In the genomic region with DNA sequence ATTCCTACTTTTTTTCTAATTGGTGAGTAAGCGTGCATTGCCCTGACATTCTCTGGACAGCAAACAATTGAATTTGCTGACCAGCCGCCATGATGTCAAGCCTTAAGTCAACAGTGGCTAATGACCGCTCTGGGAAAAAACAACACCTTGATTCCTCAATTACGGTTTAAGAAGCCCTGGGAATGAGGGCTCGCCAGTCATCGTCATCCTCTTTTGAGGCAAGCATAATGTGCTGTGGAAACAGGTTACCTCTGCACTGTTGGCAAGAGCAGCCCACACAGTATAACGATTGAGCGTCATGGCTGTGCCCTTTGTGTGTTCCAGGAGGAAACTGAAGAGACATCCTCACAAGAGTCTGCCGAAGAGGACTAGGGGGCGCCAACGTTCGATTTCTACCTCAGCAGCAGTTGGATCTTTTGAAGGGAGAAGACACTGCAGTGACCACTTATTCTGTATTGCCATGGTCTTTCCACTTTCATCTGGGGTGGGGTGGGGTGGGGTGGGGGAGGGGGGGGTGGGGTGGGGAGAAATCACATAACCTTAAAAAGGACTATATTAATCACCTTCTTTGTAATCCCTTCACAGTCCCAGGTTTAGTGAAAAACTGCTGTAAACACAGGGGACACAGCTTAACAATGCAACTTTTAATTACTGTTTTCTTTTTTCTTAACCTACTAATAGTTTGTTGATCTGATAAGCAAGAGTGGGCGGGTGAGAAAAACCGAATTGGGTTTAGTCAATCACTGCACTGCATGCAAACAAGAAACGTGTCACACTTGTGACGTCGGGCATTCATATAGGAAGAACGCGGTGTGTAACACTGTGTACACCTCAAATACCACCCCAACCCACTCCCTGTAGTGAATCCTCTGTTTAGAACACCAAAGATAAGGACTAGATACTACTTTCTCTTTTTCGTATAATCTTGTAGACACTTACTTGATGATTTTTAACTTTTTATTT, we compare ENCODE assay signal across 9 cellular contexts.
A peak's percentile ranks its signal among the peaks of the same experiment; 100 is the strongest.
DNase-seq lines count a peak whose midpoint lies in the region; ATAC-seq, FAIRE-seq and TF ChIP-seq lines count a peak whose summit lies in the region.
"Had no signal": no experiment of that assay in that cellular context is flagged by ENCODE, and none has a peak within 500 bp of the region (broad histone marks: within the 10 kb centered on the region; RNA-seq: fewer than 3 reads in every experiment).

No MANE protein-coding gene starts in this region.

- ATAC-seq in GM12878 (peak; percentile 78), HG03521 (IDR thresholded peaks at IDR 0.05; ENCODE audit: unreplicated experiment) (no peak), GM18498 (IDR thresholded peaks at IDR 0.05; ENCODE audit: unreplicated experiment) (no peak)

- H3K27me3 Mint-ChIP-seq in nephron (ENCODE audit: low read depth) = no peaks in the 10 kb centered on the region

- no peak overlapping the region for H2AFZ ChIP-seq in GM12878 (ENCODE audit: control insufficient read depth, low read depth, low read length)

- TF ChIP-seq CTCF in GM12878 (IDR thresholded peaks at IDR 0.05 in 2 of 3, conservative IDR thresholded peaks at IDR 0.05 in 1 of 3; ENCODE audit: control insufficient read depth in 2 of 3, extremely low read depth in 1 of 3, insufficient read depth in 1 of 3, low read depth in 3 of 3, low read length in 3 of 3) (peak; percentile 13 to 51 (median 40); a peak in 3 of 6 replicates), nephron (IDR thresholded peaks at IDR 0.05; ENCODE audit: unreplicated experiment in 3 of 3) (no peak)

- no peaks in the 10 kb centered on the region for H3K9me3 Mint-ChIP-seq in nephron

- CTCF ChIA-PET in GM12878 (lab: Yijun Ruan, JAX) = interaction anchor here (0.6 to 1.8 kb wide), 6 partner anchors 9 to 361 kb away, joined by 3 to 6 read pairs (median 4); no protein-coding TSS in a partner anchor

- no peaks in the 10 kb centered on the region for H3K79me2 ChIP-seq in GM12878 (ENCODE audit: control insufficient read depth, insufficient read depth, low read length)

- TF ChIP-seq RAD21 in GM12878 (IDR thresholded peaks at IDR 0.05; ENCODE audit: insufficient read depth, low read depth, low read length) = 0 out of 2 replicates have a peak, but pooled peaks have one; percentile 8

- H3K4me3 Mint-ChIP-seq in nephron = no peak overlapping the region

- SMC1A ChIA-PET in GM12878 (lab: Charles Lee; ENCODE audit: uncharacterized antibody, unreplicated experiment) = interaction anchor here (0.6 to 3.1 kb wide), 9 partner anchors 10 to 143 kb away, joined by 3 to 11 read pairs (median 4); no protein-coding TSS in a partner anchor

- POLR2A ChIA-PET in GM12878 (lab: Charles Lee) = interaction anchor here (0.6 kb wide), 1 partner anchor 38 kb away, joined by 3 read pairs; no protein-coding TSS in a partner anchor

- peaks cover 45% of the 10 kb centered on the region for H3K4me1 Mint-ChIP-seq in nephron

- no peak overlapping the region for H3K9ac ChIP-seq in GM12878 (ENCODE audit: control insufficient read depth, insufficient read depth, low read length)

- TF ChIP-seq EP300 in GM12878 (IDR thresholded peaks at IDR 0.05; ENCODE audit: borderline replicate concordance in 1 of 2, control insufficient read depth in 1 of 2, low read depth in 2 of 2, low read length in 2 of 2) = no peak

- RAD21 ChIA-PET in GM12878 (lab: Charles Lee; ENCODE audit: unreplicated experiment) = interaction anchor here (0.7 to 1.4 kb wide), 4 partner anchors 21 to 123 kb away, joined by 3 to 5 read pairs (median 4); no protein-coding TSS in a partner anchor

- TF ChIP-seq POLR2A in GM12878 (IDR thresholded peaks at IDR 0.05; ENCODE audit: low read depth, low read length) = no peak

- intact Hi-C loops in GM12878 (cut with micrococcal nuclease; ENCODE audit: unreplicated experiment) = loop anchor here (2.0 kb wide), 1 partner anchor 124 kb away; no protein-coding TSS in a partner anchor

- H4K20me1 ChIP-seq in GM12878 (ENCODE audit: control insufficient read depth, insufficient read depth) = no peaks in the 10 kb centered on the region

- H3K4me3 ChIP-seq in GM12878 = no peak overlapping the region
- H3K4me3 ChIP-seq: thoracic aorta had no signal

- no peaks in the 10 kb centered on the region; the same call in 2 of the 3 replicates for H3K9me3 ChIP-seq in GM12878 (replicated peaks; ENCODE audit: control insufficient read depth, insufficient read depth, low read length)
- H3K9me3 ChIP-seq: thoracic aorta had no signal

- no peak overlapping the region for H3K4me2 ChIP-seq in GM12878 (ENCODE audit: control insufficient read depth, insufficient read depth)

- H3K36me3 ChIP-seq in GM12878 (ENCODE audit: control insufficient read depth in 2 of 2, insufficient read depth in 2 of 2, low read length in 1 of 2) = no peaks in the 10 kb centered on the region
- H3K36me3 ChIP-seq: thoracic aorta had no signal

- 51% methylated on average over 20 of the region's 20 CpGs for WGBS in GM12878 (ENCODE audit: insufficient coverage, insufficient replicate concordance, low lambda C conversion rate, missing lambda C conversion rate)

- H3K27ac ChIP-seq in GM12878 (ENCODE audit: control insufficient read depth, insufficient read depth) = no peak overlapping the region
- H3K27ac ChIP-seq: thoracic aorta had no signal

- no peak for FAIRE-seq in GM12878 (lab: Jason Lieb, UNC)

- no peaks in the 10 kb centered on the region for H3K27me3 ChIP-seq in GM12878 (replicated peaks in 1 of 2; ENCODE audit: control insufficient read depth in 2 of 2, insufficient read depth in 2 of 2, low read length in 1 of 2)

- DNase-seq in DMS153 (lab: John Stamatoyannopoulos, UW) = peak; percentile 9
- no peak for DNase-seq in DMS153 treated with DMSO at 0.1 percent for 48 hours (lab: John Stamatoyannopoulos, UW; ENCODE audit: unreplicated experiment)
- DNase-seq in HuH-7 (ENCODE audit: low spot score) = peak; percentile 23
- no peak for DNase-seq in GM12878 (ENCODE audit: low read depth, low spot score)
- no peak for DNase-seq in activated gamma-delta T cell (lab: John Stamatoyannopoulos, UW)

- in situ Hi-C loops in GM12878 (cut with MboI) = no loop called here

- H3K36me3 Mint-ChIP-seq in nephron (ENCODE audit: low read depth) = peaks cover 80% of the 10 kb centered on the region

- peak overlapping the region; percentile 43 to 94 (median 86) for H3K27ac Mint-ChIP-seq in nephron

- H3K4me1 ChIP-seq in GM12878 (ENCODE audit: control insufficient read depth, insufficient read depth, low read length) = no peaks in the 10 kb centered on the region

- no TSS peak for BruUV-seq in GM12878 (replicated peaks; lab: Mats Ljungman, UMichigan)

TF ChIP-seq in GM12878, 131 proteins besides CTCF, POLR2A, EP300 and RAD21 (continues in another document):
- TF ChIP-seq MXI1 (IDR thresholded peaks at IDR 0.05; ENCODE audit: low read depth, low read length) (no peak), GATAD2B (conservative IDR thresholded peaks at IDR 0.05; ENCODE audit: low read depth) (no peak), EED (IDR thresholded peaks at IDR 0.05; ENCODE audit: low read depth) (no peak), HDAC6 (IDR thresholded peaks at IDR 0.05; ENCODE audit: unreplicated experiment) (no peak), CEBPZ (IDR thresholded peaks at IDR 0.05; ENCODE audit: low read depth, low read length) (no peak), TARDBP (IDR thresholded peaks at IDR 0.05; ENCODE audit: borderline replicate concordance) (no peak)
- TF ChIP-seq, protein P1, sequence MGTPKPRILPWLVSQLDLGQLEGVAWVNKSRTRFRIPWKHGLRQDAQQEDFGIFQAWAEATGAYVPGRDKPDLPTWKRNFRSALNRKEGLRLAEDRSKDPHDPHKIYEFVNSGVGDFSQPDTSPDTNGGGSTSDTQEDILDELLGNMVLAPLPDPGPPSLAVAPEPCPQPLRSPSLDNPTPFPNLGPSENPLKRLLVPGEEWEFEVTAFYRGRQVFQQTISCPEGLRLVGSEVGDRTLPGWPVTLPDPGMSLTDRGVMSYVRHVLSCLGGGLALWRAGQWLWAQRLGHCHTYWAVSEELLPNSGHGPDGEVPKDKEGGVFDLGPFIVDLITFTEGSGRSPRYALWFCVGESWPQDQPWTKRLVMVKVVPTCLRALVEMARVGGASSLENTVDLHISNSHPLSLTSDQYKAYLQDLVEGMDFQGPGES (IDR thresholded peaks at IDR 0.05) = no peak
- TF ChIP-seq, protein P2, sequence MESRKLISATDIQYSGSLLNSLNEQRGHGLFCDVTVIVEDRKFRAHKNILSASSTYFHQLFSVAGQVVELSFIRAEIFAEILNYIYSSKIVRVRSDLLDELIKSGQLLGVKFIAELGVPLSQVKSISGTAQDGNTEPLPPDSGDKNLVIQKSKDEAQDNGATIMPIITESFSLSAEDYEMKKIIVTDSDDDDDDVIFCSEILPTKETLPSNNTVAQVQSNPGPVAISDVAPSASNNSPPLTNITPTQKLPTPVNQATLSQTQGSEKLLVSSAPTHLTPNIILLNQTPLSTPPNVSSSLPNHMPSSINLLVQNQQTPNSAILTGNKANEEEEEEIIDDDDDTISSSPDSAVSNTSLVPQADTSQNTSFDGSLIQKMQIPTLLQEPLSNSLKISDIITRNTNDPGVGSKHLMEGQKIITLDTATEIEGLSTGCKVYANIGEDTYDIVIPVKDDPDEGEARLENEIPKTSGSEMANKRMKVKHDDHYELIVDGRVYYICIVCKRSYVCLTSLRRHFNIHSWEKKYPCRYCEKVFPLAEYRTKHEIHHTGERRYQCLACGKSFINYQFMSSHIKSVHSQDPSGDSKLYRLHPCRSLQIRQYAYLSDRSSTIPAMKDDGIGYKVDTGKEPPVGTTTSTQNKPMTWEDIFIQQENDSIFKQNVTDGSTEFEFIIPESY (IDR thresholded peaks at IDR 0.05) = no peak

Comparison
In these comparisons a context has a peak if more than half of its experiments do, and no peak if none do; other contexts are left out.
1. DNase-seq: peak in DMS153 (single experiment) and HuH-7 (single experiment); none in DMS153 treated with DMSO at 0.1 percent for 48 hours (single experiment), GM12878 (single experiment) and activated gamma-delta T cell (single experiment).
2. CTCF ChIP-seq: peak in GM12878 (3 of 3); none in nephron (0 of 3).